Comparison of ENCODE assay signal across 8 cellular contexts in the genomic region with DNA sequence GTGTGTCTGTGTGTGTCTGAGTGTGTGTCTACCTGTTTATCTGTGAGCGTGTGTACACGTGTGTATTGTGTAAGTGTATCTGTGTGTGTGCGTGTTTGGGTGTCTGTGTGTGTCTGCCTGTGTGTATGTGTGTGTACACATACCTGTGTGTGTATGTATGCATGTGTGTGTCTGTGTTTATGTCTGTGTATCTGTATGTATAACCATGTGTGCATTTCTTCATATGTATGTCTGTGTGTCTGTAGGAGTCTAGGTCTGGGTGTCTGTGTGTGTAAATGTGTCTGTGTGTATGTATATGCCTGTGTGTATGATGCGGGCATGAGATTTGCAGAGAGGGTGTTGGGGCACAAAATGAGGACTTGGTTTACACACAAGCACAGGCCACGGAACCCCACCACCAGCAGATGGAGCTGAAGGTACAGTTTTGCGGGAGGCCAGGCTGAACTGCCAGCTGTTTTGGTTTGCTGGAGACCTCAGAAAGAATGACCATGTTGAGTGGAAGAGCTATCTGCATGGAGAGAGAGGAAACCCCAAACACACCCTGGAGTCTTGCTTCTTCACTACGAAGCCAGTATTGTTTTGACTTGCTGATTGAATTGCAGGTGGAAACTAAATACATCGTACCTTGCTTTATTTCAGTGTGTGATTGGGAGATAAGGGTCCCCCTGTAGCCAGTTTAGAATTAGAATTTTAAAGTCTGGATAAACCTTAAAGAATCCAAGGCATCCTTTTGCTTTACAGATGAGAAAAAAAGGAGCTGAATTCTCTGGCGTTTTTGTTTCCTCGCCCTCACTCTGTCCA.
DNase-seq lines count a peak whose midpoint lies in the region; ATAC-seq and TF ChIP-seq lines count a peak whose summit lies in the region.

No MANE protein-coding gene starts in this region.

- peaks cover 0 to 7% (median 3%) of the 10 kb centered on the region in 8 donors for H3K9me3 Mint-ChIP-seq in CD4-positive, alpha-beta memory T cell
- no peaks in the 10 kb centered on the region for H3K9me3 Mint-ChIP-seq in CD4-positive, alpha-beta T cell

- TF ChIP-seq CTCF in RWPE2 (IDR thresholded peaks at IDR 0.05; ENCODE audit: poor library complexity, severe bottlenecking): peak; percentile 90
- TF ChIP-seq CTCF in CD4-positive, alpha-beta T cell (IDR thresholded peaks at IDR 0.05): no peak

- TF ChIP-seq EP300 in Ishikawa (IDR thresholded peaks at IDR 0.05; ENCODE audit: borderline replicate concordance): no peak

- intact Hi-C loops in CD4-positive, alpha-beta memory T cell (cut with micrococcal nuclease): no loop called here
- intact Hi-C loops in CD4-positive, alpha-beta T cell (cut with DNase I, micrococcal nuclease): no loop called here

- H3K36me3 ChIP-seq in RWPE2 (ENCODE audit: low read depth): no peaks in the 10 kb centered on the region
- H3K36me3 ChIP-seq in CD4-positive, alpha-beta memory T cell (ENCODE audit: insufficient read depth, low read length): no peaks in the 10 kb centered on the region

- peaks cover 0 to 1% of the 10 kb centered on the region in 2 donors for H3K27me3 Mint-ChIP-seq in CD4-positive, alpha-beta memory T cell
- no peaks in the 10 kb centered on the region for H3K27me3 Mint-ChIP-seq in CD4-positive, alpha-beta T cell

- no peak overlapping the region for H3K4me3 ChIP-seq in RWPE2 (ENCODE audit: severe bottlenecking)
- H3K4me3 ChIP-seq in CD4-positive, alpha-beta memory T cell (ENCODE audit: low read length in 2 of 2): no peak overlapping the region

- CTCF ChIA-PET in CD4-positive, alpha-beta memory T cell (lab: Charles Lee; ENCODE audit: partially characterized antibody): no interaction called here
- CTCF ChIA-PET in CD4-positive, alpha-beta T cell (lab: Charles Lee): no interaction called here

- H3K27me3 ChIP-seq in RWPE2 (ENCODE audit: insufficient read depth, poor library complexity, severe bottlenecking): no peaks in the 10 kb centered on the region
- H3K27me3 ChIP-seq in CD4-positive, alpha-beta memory T cell (ENCODE audit: insufficient read depth, low read length): no peaks in the 10 kb centered on the region
- no peaks in the 10 kb centered on the region for H3K27me3 ChIP-seq in CD4-positive, alpha-beta T cell (ENCODE audit: control insufficient read depth, insufficient read depth, low read length)

- TF ChIP-seq POLR2A in erythroblast (IDR thresholded peaks at IDR 0.05; ENCODE audit: low read length): no peak

- DNase-seq in DMS153 (lab: John Stamatoyannopoulos, UW): peak; percentile 62
- no peak for DNase-seq in RWPE2 (ENCODE audit: low spot score)
- peak; percentile 41 to 53 for DNase-seq in erythroblast (lab: John Stamatoyannopoulos, UW)
- DNase-seq in myocyte (ENCODE audit: low read depth): peak; percentile 91
- DNase-seq in CD4-positive, alpha-beta memory T cell: no peak
- no peak for DNase-seq in CD4-positive, alpha-beta T cell

- peaks cover 0 to 3% (median 0%) of the 10 kb centered on the region in 4 donors for H3K4me1 Mint-ChIP-seq in CD4-positive, alpha-beta memory T cell
- H3K4me1 Mint-ChIP-seq in CD4-positive, alpha-beta T cell (ENCODE audit: low read depth): no peaks in the 10 kb centered on the region

- no peaks in the 10 kb centered on the region for H3K9me3 ChIP-seq in RWPE2 (ENCODE audit: severe bottlenecking)
- no peaks in the 10 kb centered on the region for H3K9me3 ChIP-seq in CD4-positive, alpha-beta memory T cell (ENCODE audit: control insufficient read depth in 1 of 2, low read length in 2 of 2)
- H3K9me3 ChIP-seq in CD4-positive, alpha-beta T cell (ENCODE audit: control insufficient read depth, low read length): no peaks in the 10 kb centered on the region

- H3K36me3 Mint-ChIP-seq in CD4-positive, alpha-beta memory T cell: no peaks in the 10 kb centered on the region
- no peaks in the 10 kb centered on the region for H3K36me3 Mint-ChIP-seq in CD4-positive, alpha-beta T cell (ENCODE audit: low read depth)

- POLR2A ChIA-PET in CD4-positive, alpha-beta memory T cell (lab: Charles Lee; ENCODE audit: partially characterized antibody): no interaction called here
- POLR2A ChIA-PET in CD4-positive, alpha-beta T cell (lab: Charles Lee): no interaction called here

- peak overlapping the region; percentile 1 for H3K27ac ChIP-seq in RWPE2 (ENCODE audit: poor library complexity, severe bottlenecking)
- H3K27ac ChIP-seq in CD4-positive, alpha-beta memory T cell (ENCODE audit: low read depth, low read length): no peak overlapping the region
- H3K27ac ChIP-seq in CD4-positive, alpha-beta T cell (ENCODE audit: low read depth, low read length): no peak overlapping the region

- H3K4me1 ChIP-seq in RWPE2 (ENCODE audit: insufficient read depth, poor library complexity, severe bottlenecking): no peaks in the 10 kb centered on the region
- H3K4me1 ChIP-seq in CD4-positive, alpha-beta memory T cell (ENCODE audit: insufficient read depth, low read length): no peaks in the 10 kb centered on the region

- H3K27ac Mint-ChIP-seq in CD4-positive, alpha-beta memory T cell: no peak overlapping the region
- no peak overlapping the region for H3K27ac Mint-ChIP-seq in CD4-positive, alpha-beta T cell

- no peak overlapping the region for H3K4me3 Mint-ChIP-seq in CD4-positive, alpha-beta memory T cell
- no peak overlapping the region for H3K4me3 Mint-ChIP-seq in CD4-positive, alpha-beta T cell

- TF ChIP-seq RAD21 in Ishikawa (IDR thresholded peaks at IDR 0.05; ENCODE audit: low read depth): peak; percentile 49

- ATAC-seq in GM19351 (IDR thresholded peaks at IDR 0.05; ENCODE audit: unreplicated experiment): peak; percentile 85
- peak; percentile 92 for ATAC-seq in RWPE2 (ENCODE audit: low read depth)
- ATAC-seq in CD4-positive, alpha-beta T cell (ENCODE audit: poor library complexity): no peak

TF ChIP-seq in Ishikawa, 13 proteins besides CTCF, POLR2A, EP300 and RAD21:
- TF ChIP-seq ZBTB7A (IDR thresholded peaks at IDR 0.05; ENCODE audit: low read depth): no peak
- TF ChIP-seq TCF12 (IDR thresholded peaks at IDR 0.05; ENCODE audit: low read depth): no peak
- TF ChIP-seq, protein P1, sequence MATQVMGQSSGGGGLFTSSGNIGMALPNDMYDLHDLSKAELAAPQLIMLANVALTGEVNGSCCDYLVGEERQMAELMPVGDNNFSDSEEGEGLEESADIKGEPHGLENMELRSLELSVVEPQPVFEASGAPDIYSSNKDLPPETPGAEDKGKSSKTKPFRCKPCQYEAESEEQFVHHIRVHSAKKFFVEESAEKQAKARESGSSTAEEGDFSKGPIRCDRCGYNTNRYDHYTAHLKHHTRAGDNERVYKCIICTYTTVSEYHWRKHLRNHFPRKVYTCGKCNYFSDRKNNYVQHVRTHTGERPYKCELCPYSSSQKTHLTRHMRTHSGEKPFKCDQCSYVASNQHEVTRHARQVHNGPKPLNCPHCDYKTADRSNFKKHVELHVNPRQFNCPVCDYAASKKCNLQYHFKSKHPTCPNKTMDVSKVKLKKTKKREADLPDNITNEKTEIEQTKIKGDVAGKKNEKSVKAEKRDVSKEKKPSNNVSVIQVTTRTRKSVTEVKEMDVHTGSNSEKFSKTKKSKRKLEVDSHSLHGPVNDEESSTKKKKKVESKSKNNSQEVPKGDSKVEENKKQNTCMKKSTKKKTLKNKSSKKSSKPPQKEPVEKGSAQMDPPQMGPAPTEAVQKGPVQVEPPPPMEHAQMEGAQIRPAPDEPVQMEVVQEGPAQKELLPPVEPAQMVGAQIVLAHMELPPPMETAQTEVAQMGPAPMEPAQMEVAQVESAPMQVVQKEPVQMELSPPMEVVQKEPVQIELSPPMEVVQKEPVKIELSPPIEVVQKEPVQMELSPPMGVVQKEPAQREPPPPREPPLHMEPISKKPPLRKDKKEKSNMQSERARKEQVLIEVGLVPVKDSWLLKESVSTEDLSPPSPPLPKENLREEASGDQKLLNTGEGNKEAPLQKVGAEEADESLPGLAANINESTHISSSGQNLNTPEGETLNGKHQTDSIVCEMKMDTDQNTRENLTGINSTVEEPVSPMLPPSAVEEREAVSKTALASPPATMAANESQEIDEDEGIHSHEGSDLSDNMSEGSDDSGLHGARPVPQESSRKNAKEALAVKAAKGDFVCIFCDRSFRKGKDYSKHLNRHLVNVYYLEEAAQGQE (IDR thresholded peaks at IDR 0.05; ENCODE audit: low read depth): no peak
- no peak for TF ChIP-seq CREB1 (IDR thresholded peaks at IDR 0.05; ENCODE audit: low read depth)
- no peak for TF ChIP-seq TEAD4 (IDR thresholded peaks at IDR 0.05)
- no peak for TF ChIP-seq EGR1 (IDR thresholded peaks at IDR 0.05)
- TF ChIP-seq NFIC (IDR thresholded peaks at IDR 0.05): no peak
- TF ChIP-seq CEBPB (IDR thresholded peaks at IDR 0.05): no peak
- no peak for TF ChIP-seq FOXM1 (IDR thresholded peaks at IDR 0.05; ENCODE audit: borderline replicate concordance, low read depth)
- TF ChIP-seq YY1 (IDR thresholded peaks at IDR 0.05; ENCODE audit: low read depth): no peak

Comparison
In these comparisons a context has a peak if more than half of its experiments do, and no peak if none do; other contexts are left out.
1. DNase-seq: peak in DMS153 (single experiment), erythroblast (2 of 2) and myocyte (single experiment); none in RWPE2 (single experiment), CD4-positive, alpha-beta memory T cell (0 of 5) and CD4-positive, alpha-beta T cell (0 of 10).